Comparison of ENCODE assay signal across 8 cellular contexts in the genomic region with DNA sequence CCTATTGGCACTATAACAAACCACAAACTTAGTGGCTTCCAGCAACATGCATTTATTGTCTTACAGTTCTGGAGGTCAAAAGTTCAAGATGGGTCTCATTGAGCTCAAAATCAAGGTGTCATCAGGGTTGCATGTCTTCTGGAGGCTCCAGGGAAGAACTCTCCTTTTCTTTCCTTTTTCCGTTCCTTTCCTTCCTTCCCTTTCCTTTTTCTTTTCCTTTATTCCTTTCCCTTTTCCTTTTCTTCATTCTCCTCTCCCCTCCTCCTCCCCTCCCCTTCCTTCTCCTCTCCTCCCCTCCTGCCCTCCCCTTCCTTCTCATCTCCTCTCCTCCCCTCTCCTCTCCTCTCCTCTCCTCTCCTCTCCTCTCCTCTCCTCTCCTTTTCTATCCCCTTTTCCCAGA.
"Had no signal": no experiment of that assay in that cellular context is flagged by ENCODE, and none has a peak within 500 bp of the region (broad histone marks: within the 10 kb centered on the region; RNA-seq: fewer than 3 reads in every experiment).

No MANE protein-coding gene starts in this region.

- ATAC-seq: GM12878 had no signal

- DNase-seq: GDM1, GF-D8 had no signal

- FAIRE-seq: G401.6, GM12878, GM12891, GM12892, GM18507, GM19239 had no signal

- H3K4me3 ChIP-seq: GM12878 had no signal
